In genomic region chr14:105641075-105641937, GRCh38 we compare ENCODE assay signal across 16 cellular contexts.
"Had no signal": no experiment of that assay in that cellular context is flagged by ENCODE, and none has a peak within 500 bp of the region (broad histone marks: within the 10 kb centered on the region; RNA-seq: fewer than 3 reads in every experiment).

No MANE protein-coding gene starts in this region.

- H3K27me3 ChIP-seq: foreskin keratinocyte, right atrium auricular region, tibial nerve had no signal

- H3K4me3 ChIP-seq: lung, prostate gland, right atrium auricular region, tibial nerve had no signal

- H3K27ac ChIP-seq: foreskin keratinocyte, prostate gland, right atrium auricular region had no signal

- H3K4me1 ChIP-seq: foreskin keratinocyte, prostate gland, right atrium auricular region had no signal

- ATAC-seq: activated CD8-positive, alpha-beta T cell treated with anti-CD3 and anti-CD28 coated beads, Interleukin-2, amount 10 ng/mL, durations not matched to agents 7 days and 5 days; foreskin keratinocyte had no signal

- H3K36me3 ChIP-seq: prostate gland, right atrium auricular region, tibial nerve had no signal

- H3K9ac ChIP-seq: SK-N-SH had no signal

- H3K9me3 ChIP-seq: prostate gland, right atrium auricular region, SK-N-SH, tibial nerve had no signal

- DNase-seq: activated CD4-positive, alpha-beta T cell treated with anti-CD3 and anti-CD28 coated beads, Interleukin-2, amount 10 ng/mL, durations not matched to agents 7 days and 5 days; activated CD8-positive, alpha-beta T cell treated with anti-CD3 and anti-CD28 coated beads, Interleukin-2, amount 10 ng/mL, durations not matched to agents 7 days and 5 days; activated T-cell treated with anti-CD3 and anti-CD28 coated beads, Interleukin-2, amount 50 U/mL, for 24 hours; amniotic stem cell; foreskin keratinocyte; glutamatergic neuron; hippocampal formation; midbrain; SK-N-SH; stimulated activated CD4-positive, alpha-beta T cell treated with anti-CD3 and anti-CD28 coated beads, Interleukin-4, amount 100 ng/mL, for 1 hour; T-helper 1 cell; T-helper 9 cell had no signal

- H3K4me2 ChIP-seq: SK-N-SH had no signal
